8 cellular contexts compared by ENCODE assay signal in genomic region chr11:64181506-64182411, GRCh38. TPM values are rescaled to one million over a fixed set of nuclear protein-coding genes. Genes with fewer than 3 reads are reported as not detected.
DNase-seq lines count a peak whose midpoint lies in the region; ATAC-seq and TF ChIP-seq lines count a peak whose summit lies in the region.

No MANE protein-coding gene starts in this region.

- ATAC-seq in HG03139 (IDR thresholded peaks at IDR 0.05; ENCODE audit: unreplicated experiment), result no peak

- no peak for TF ChIP-seq EP300 in suprapubic skin (IDR thresholded peaks at IDR 0.05)

- H3K4me1 ChIP-seq in suprapubic skin, result peaks cover 48% of the 10 kb centered on the region

- peak overlapping the region; percentile 78 for H3K27ac ChIP-seq in 22Rv1
- H3K27ac ChIP-seq in suprapubic skin, result peak overlapping the region; percentile 74

- no peak overlapping the region for H3K4me3 ChIP-seq in epithelial cell of esophagus (ENCODE audit: low read length)
- H3K4me3 ChIP-seq in suprapubic skin, result no peak overlapping the region

- H3K9me3 Mint-ChIP-seq in mesothelial cell of epicardium, result no peaks in the 10 kb centered on the region

- peak overlapping the region; percentile 41 for H3K4me3 Mint-ChIP-seq in mesothelial cell of epicardium

- no peak for TF ChIP-seq CTCF in 22Rv1 (IDR thresholded peaks at IDR 0.05)
- no peak for TF ChIP-seq CTCF in GM10266 (IDR thresholded peaks at IDR 0.05; ENCODE audit: control insufficient read depth, insufficient read depth, low read depth, missing control alignments)
- no peak for TF ChIP-seq CTCF in epithelial cell of esophagus (IDR thresholded peaks at IDR 0.05; ENCODE audit: insufficient read depth, low read depth, low read length, missing control alignments)
- no peak for TF ChIP-seq CTCF in mesothelial cell of epicardium (IDR thresholded peaks at IDR 0.05; ENCODE audit: unreplicated experiment)
- no peak for TF ChIP-seq CTCF in suprapubic skin (IDR thresholded peaks at IDR 0.05)

- peaks cover 30% of the 10 kb centered on the region for H3K4me1 Mint-ChIP-seq in mesothelial cell of epicardium

- H3K27me3 Mint-ChIP-seq in mesothelial cell of epicardium (ENCODE audit: low read depth), result no peaks in the 10 kb centered on the region

- H3K27ac Mint-ChIP-seq in mesothelial cell of epicardium, result peak overlapping the region; percentile 91

- no peaks in the 10 kb centered on the region for H3K36me3 Mint-ChIP-seq in mesothelial cell of epicardium

- peak; percentile 74 for DNase-seq in GM10266 (ENCODE audit: extremely low spot score)
- peak; percentile 85 for DNase-seq in NCI-H2227 (lab: John Stamatoyannopoulos, UW; ENCODE audit: unreplicated experiment)
- DNase-seq in activated CD4-positive, alpha-beta T cell treated with anti-CD3 and anti-CD28 coated beads, Interleukin-2, amount 50 U/mL, for 48 hours, result peak; percentile 48 to 60
- DNase-seq in epithelial cell of esophagus (ENCODE audit: low read depth), result peak; percentile 92
- peak; percentile 55 to 71 for DNase-seq in mesothelial cell of epicardium (ENCODE audit: low spot score in 2 of 2, unreplicated experiment in 2 of 2)
- peak; percentile 94 to 96 for DNase-seq in suprapubic skin (ENCODE audit: low spot score in 2 of 2)

- no peaks in the 10 kb centered on the region for H3K27me3 ChIP-seq in suprapubic skin

- peak in 1 of 2 donors; percentile 48 for TF ChIP-seq POLR2A in suprapubic skin (IDR thresholded peaks at IDR 0.05)

- H3K36me3 ChIP-seq in suprapubic skin, result no peaks in the 10 kb centered on the region

- no peaks in the 10 kb centered on the region for H3K9me3 ChIP-seq in suprapubic skin

- WGBS in suprapubic skin, result 34% methylated on average over 16 of the region's 17 CpGs

RNA-seq across cellular contexts. Expression of gene STIP1, which starts 4.2 kb away (rescaled TPM):
- total RNA-seq in mesothelial cell of epicardium, result 127 to 133 TPM (median 131 TPM) in 3 replicates
- total RNA-seq in suprapubic skin, result 10 to 100 TPM; 47.1 to 93.9 (median 87.4) TPM

RNA-seq across cellular contexts. Expression of gene MACROD1, which starts 15.8 kb away (rescaled TPM):
- total RNA-seq in mesothelial cell of epicardium, result 39.0 to 44.0 TPM (median 39.4 TPM) in 3 replicates
- total RNA-seq in suprapubic skin, result 10 to 100 TPM; 29.2 to 64.6 (median 46.2) TPM

RNA-seq across cellular contexts. Expression of gene FERMT3, which starts 24.8 kb away (rescaled TPM):
- 4.8 to 8.4 TPM (median 5.9 TPM) in 3 replicates for total RNA-seq in mesothelial cell of epicardium
- 10 to 100 TPM in 2 of 4 donors, 1 to 10 TPM in 2; 4.7 to 22.2 (median 8.2) TPM for total RNA-seq in suprapubic skin

RNA-seq across cellular contexts. Expression of gene TRPT1, which starts 44.2 kb away (rescaled TPM):
- total RNA-seq in mesothelial cell of epicardium (38.9 to 41.1 TPM (median 40.9 TPM) in 3 replicates), suprapubic skin (10 to 100 TPM; 48.4 to 62.2 (median 52.8) TPM)

RNA-seq across cellular contexts. Expression of gene NUDT22, which starts 44.3 kb away (rescaled TPM):
- total RNA-seq in mesothelial cell of epicardium, result 31.9 to 35.6 TPM (median 33.7 TPM) in 3 replicates
- total RNA-seq in suprapubic skin, result 10 to 100 TPM; 44.5 to 66.1 (median 54.4) TPM
